Comparison of ENCODE assay signal across 1 cellular context in the genomic region with DNA sequence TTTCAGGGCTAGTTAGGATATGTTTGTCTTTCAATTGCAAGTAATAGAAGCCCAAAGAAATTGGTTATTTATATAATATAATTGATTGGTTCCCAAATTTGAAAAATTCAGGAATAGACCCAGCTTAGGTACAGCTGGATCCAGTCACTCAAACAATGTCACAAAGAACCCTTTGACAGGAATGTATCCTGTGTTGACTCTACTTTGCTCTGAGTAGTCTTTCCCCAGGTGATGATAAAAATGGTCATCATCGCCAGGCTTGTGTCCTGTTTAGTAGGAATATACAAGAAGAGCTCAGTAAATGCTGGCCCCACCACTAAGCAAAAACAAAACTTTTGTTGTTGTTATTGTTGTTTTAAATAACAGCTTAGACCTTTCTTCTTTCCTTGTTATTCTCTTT.
TF ChIP-seq lines count a peak whose summit lies in the region.

No MANE protein-coding gene starts in this region.

TF ChIP-seq in HepG2, 621 proteins besides CTCF, POLR2A, EP300 and RAD21 (continues in another document):
- TF ChIP-seq TFAP4 (IDR thresholded peaks at IDR 0.05; ENCODE audit: borderline replicate concordance, low read depth) (0 out of 2 replicates have a peak, but pooled peaks have one; percentile 23), TEAD3 (CRISPR knock-in tag; optimal IDR thresholded peaks at IDR 0.05; ENCODE audit: borderline replicate concordance) (peak; percentile 55), MAF1 (CRISPR knock-in tag; IDR thresholded peaks at IDR 0.05; ENCODE audit: borderline replicate concordance) (no peak), NR2F2 (IDR thresholded peaks at IDR 0.05; ENCODE audit: borderline replicate concordance, low read depth) (no peak), ZMYM3 (CRISPR knock-in tag; IDR thresholded peaks at IDR 0.05) (no peak), TEAD2 (CRISPR knock-in tag; IDR thresholded peaks at IDR 0.05) (no peak), TMF1 (CRISPR knock-in tag; IDR thresholded peaks at IDR 0.05; ENCODE audit: low read depth) (no peak), ZNF549 (CRISPR knock-in tag; IDR thresholded peaks at IDR 0.05) (no peak), ZFAT (CRISPR knock-in tag; conservative IDR thresholded peaks at IDR 0.05) (no peak), FOXA1 (IDR thresholded peaks at IDR 0.05) (no peak), FOXA1 (CRISPR knock-in tag; IDR thresholded peaks at IDR 0.05) (peak; percentile 41; the same call in 1 of the 2 replicates), MED8 (CRISPR knock-in tag; IDR thresholded peaks at IDR 0.05; ENCODE audit: insufficient replicate concordance) (no peak), U2AF1 (optimal IDR thresholded peaks at IDR 0.05; ENCODE audit: low read depth, low read length) (no peak), NFIB (CRISPR knock-in tag; IDR thresholded peaks at IDR 0.05; ENCODE audit: borderline replicate concordance) (no peak), CBX5 (CRISPR knock-in tag; IDR thresholded peaks at IDR 0.05; ENCODE audit: borderline replicate concordance) (no peak), RNF219 (CRISPR knock-in tag; IDR thresholded peaks at IDR 0.05) (no peak), ZNF598 (CRISPR knock-in tag; IDR thresholded peaks at IDR 0.05; ENCODE audit: borderline replicate concordance) (no peak), ZNF431 (CRISPR knock-in tag; IDR thresholded peaks at IDR 0.05; ENCODE audit: borderline replicate concordance, low read depth) (no peak), FOXA3 (CRISPR knock-in tag; IDR thresholded peaks at IDR 0.05) (peak; percentile 46; the same call in 1 of the 2 replicates), ZNF552 (CRISPR knock-in tag; IDR thresholded peaks at IDR 0.05; ENCODE audit: borderline replicate concordance) (no peak), ZNF318 (CRISPR knock-in tag; IDR thresholded peaks at IDR 0.05) (no peak), SOX13 (IDR thresholded peaks at IDR 0.05) (no peak), SOX13 (CRISPR knock-in tag; conservative IDR thresholded peaks at IDR 0.05 in 1 of 2, IDR thresholded peaks at IDR 0.05 in 1 of 2) (peak in 1 of 2 experiments; percentile 15; a peak in 1 of 4 replicates), ZNF367 (CRISPR knock-in tag; IDR thresholded peaks at IDR 0.05; ENCODE audit: borderline replicate concordance) (no peak), ARID2 (CRISPR knock-in tag; IDR thresholded peaks at IDR 0.05; ENCODE audit: borderline replicate concordance) (no peak), ZNF292 (CRISPR knock-in tag; IDR thresholded peaks at IDR 0.05; ENCODE audit: borderline replicate concordance, low read depth) (no peak), ZNF570 (CRISPR knock-in tag; IDR thresholded peaks at IDR 0.05; ENCODE audit: borderline replicate concordance) (no peak)
- TF ChIP-seq, protein P1, sequence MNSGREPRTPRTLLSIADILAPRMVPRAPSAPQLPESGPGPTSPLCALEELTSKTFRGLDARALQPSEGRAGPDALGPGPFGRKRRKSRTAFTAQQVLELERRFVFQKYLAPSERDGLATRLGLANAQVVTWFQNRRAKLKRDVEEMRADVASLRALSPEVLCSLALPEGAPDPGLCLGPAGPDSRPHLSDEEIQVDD (CRISPR knock-in tag; IDR thresholded peaks at IDR 0.05; ENCODE audit: borderline replicate concordance): no peak
- TF ChIP-seq, protein P2, sequence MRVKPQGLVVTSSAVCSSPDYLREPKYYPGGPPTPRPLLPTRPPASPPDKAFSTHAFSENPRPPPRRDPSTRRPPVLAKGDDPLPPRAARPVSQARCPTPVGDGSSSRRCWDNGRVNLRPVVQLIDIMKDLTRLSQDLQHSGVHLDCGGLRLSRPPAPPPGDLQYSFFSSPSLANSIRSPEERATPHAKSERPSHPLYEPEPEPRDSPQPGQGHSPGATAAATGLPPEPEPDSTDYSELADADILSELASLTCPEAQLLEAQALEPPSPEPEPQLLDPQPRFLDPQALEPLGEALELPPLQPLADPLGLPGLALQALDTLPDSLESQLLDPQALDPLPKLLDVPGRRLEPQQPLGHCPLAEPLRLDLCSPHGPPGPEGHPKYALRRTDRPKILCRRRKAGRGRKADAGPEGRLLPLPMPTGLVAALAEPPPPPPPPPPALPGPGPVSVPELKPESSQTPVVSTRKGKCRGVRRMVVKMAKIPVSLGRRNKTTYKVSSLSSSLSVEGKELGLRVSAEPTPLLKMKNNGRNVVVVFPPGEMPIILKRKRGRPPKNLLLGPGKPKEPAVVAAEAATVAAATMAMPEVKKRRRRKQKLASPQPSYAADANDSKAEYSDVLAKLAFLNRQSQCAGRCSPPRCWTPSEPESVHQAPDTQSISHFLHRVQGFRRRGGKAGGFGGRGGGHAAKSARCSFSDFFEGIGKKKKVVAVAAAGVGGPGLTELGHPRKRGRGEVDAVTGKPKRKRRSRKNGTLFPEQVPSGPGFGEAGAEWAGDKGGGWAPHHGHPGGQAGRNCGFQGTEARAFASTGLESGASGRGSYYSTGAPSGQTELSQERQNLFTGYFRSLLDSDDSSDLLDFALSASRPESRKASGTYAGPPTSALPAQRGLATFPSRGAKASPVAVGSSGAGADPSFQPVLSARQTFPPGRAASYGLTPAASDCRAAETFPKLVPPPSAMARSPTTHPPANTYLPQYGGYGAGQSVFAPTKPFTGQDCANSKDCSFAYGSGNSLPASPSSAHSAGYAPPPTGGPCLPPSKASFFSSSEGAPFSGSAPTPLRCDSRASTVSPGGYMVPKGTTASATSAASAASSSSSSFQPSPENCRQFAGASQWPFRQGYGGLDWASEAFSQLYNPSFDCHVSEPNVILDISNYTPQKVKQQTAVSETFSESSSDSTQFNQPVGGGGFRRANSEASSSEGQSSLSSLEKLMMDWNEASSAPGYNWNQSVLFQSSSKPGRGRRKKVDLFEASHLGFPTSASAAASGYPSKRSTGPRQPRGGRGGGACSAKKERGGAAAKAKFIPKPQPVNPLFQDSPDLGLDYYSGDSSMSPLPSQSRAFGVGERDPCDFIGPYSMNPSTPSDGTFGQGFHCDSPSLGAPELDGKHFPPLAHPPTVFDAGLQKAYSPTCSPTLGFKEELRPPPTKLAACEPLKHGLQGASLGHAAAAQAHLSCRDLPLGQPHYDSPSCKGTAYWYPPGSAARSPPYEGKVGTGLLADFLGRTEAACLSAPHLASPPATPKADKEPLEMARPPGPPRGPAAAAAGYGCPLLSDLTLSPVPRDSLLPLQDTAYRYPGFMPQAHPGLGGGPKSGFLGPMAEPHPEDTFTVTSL (CRISPR knock-in tag; IDR thresholded peaks at IDR 0.05; ENCODE audit: borderline replicate concordance): no peak
- TF ChIP-seq, protein P3, sequence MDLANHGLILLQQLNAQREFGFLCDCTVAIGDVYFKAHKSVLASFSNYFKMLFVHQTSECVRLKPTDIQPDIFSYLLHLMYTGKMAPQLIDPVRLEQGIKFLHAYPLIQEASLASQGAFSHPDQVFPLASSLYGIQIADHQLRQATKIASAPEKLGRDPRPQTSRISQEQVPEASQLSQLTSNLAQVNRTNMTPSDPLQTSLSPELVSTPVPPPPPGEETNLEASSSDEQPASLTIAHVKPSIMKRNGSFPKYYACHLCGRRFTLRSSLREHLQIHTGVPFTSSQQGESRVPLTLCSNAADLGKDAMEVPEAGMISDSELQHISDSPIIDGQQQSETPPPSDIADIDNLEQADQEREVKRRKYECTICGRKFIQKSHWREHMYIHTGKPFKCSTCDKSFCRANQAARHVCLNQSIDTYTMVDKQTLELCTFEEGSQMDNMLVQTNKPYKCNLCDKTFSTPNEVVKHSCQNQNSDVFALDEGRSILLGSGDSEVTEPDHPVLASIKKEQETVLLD (CRISPR knock-in tag; IDR thresholded peaks at IDR 0.05; ENCODE audit: low read depth): no peak
- TF ChIP-seq, protein P4, sequence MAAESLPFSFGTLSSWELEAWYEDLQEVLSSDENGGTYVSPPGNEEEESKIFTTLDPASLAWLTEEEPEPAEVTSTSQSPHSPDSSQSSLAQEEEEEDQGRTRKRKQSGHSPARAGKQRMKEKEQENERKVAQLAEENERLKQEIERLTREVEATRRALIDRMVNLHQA (CRISPR knock-in tag; IDR thresholded peaks at IDR 0.05): no peak
- TF ChIP-seq, protein P5, sequence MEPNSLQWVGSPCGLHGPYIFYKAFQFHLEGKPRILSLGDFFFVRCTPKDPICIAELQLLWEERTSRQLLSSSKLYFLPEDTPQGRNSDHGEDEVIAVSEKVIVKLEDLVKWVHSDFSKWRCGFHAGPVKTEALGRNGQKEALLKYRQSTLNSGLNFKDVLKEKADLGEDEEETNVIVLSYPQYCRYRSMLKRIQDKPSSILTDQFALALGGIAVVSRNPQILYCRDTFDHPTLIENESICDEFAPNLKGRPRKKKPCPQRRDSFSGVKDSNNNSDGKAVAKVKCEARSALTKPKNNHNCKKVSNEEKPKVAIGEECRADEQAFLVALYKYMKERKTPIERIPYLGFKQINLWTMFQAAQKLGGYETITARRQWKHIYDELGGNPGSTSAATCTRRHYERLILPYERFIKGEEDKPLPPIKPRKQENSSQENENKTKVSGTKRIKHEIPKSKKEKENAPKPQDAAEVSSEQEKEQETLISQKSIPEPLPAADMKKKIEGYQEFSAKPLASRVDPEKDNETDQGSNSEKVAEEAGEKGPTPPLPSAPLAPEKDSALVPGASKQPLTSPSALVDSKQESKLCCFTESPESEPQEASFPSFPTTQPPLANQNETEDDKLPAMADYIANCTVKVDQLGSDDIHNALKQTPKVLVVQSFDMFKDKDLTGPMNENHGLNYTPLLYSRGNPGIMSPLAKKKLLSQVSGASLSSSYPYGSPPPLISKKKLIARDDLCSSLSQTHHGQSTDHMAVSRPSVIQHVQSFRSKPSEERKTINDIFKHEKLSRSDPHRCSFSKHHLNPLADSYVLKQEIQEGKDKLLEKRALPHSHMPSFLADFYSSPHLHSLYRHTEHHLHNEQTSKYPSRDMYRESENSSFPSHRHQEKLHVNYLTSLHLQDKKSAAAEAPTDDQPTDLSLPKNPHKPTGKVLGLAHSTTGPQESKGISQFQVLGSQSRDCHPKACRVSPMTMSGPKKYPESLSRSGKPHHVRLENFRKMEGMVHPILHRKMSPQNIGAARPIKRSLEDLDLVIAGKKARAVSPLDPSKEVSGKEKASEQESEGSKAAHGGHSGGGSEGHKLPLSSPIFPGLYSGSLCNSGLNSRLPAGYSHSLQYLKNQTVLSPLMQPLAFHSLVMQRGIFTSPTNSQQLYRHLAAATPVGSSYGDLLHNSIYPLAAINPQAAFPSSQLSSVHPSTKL (CRISPR knock-in tag; IDR thresholded peaks at IDR 0.05): peak; percentile 32; the same call in 1 of the 2 replicates
